In genomic region chr17:81511550-81511799, GRCh38 we compare ENCODE assay signal across 8 cellular contexts. TPM values are rescaled to one million over a fixed set of nuclear protein-coding genes. Genes with fewer than 3 reads are reported as not detected.
A peak's percentile ranks its signal among the peaks of the same experiment; 100 is the strongest.
DNase-seq lines count a peak whose midpoint lies in the region; ATAC-seq and TF ChIP-seq lines count a peak whose summit lies in the region.

No MANE protein-coding gene starts in this region.

- H3K27me3 ChIP-seq in lower lobe of right lung (ENCODE audit: low read depth) = no peaks in the 10 kb centered on the region

- no peaks in the 10 kb centered on the region for H3K9me3 ChIP-seq in lower lobe of right lung

- H3K4me3 Mint-ChIP-seq in activated naive CD4-positive, alpha-beta T cell treated with anti-CD3 and anti-CD28 coated beads, Interleukin-2, amount 10 ng/mL, durations not matched to agents 7 days and 5 days = peak overlapping the region; percentile 97
- H3K4me3 Mint-ChIP-seq in type B pancreatic cell = peak overlapping the region; percentile 100

- DNase-seq in activated naive CD4-positive, alpha-beta T cell treated with anti-CD3 and anti-CD28 coated beads, Interleukin-2, amount 10 ng/mL, durations not matched to agents 7 days and 5 days = no peak
- no peak for DNase-seq in activated naive CD4-positive, alpha-beta T cell (lab: John Stamatoyannopoulos, UW)
- no peak for DNase-seq in astrocyte of the spinal cord (ENCODE audit: low read depth, low spot score)
- no peak for DNase-seq in lower lobe of right lung
- DNase-seq in type B pancreatic cell (ENCODE audit: extremely low spot score, unreplicated experiment) = no peak
- DNase-seq in NAMALWA (ENCODE audit: low spot score) = no peak
- DNase-seq in D341Med (ENCODE audit: low spot score) = no peak

- CTCF ChIA-PET in activated naive CD4-positive, alpha-beta T cell treated with anti-CD3 and anti-CD28 coated beads, Interleukin-2, amount 10 ng/mL, durations not matched to agents 7 days and 5 days (lab: Charles Lee) = no interaction called here

- peaks cover 5% of the 10 kb centered on the region for H3K27me3 Mint-ChIP-seq in activated naive CD4-positive, alpha-beta T cell treated with anti-CD3 and anti-CD28 coated beads, Interleukin-2, amount 10 ng/mL, durations not matched to agents 7 days and 5 days
- peaks cover 33% of the 10 kb centered on the region for H3K27me3 Mint-ChIP-seq in type B pancreatic cell

- no peak for ATAC-seq in lower lobe of right lung
- ATAC-seq in GM21390 (IDR thresholded peaks at IDR 0.05; ENCODE audit: unreplicated experiment) = no peak

- H3K27ac ChIP-seq in lower lobe of right lung = peak overlapping the region; percentile 100

- H3K36me3 Mint-ChIP-seq in activated naive CD4-positive, alpha-beta T cell treated with anti-CD3 and anti-CD28 coated beads, Interleukin-2, amount 10 ng/mL, durations not matched to agents 7 days and 5 days = peaks cover 46% of the 10 kb centered on the region
- H3K36me3 Mint-ChIP-seq in type B pancreatic cell = peaks cover 44% of the 10 kb centered on the region

- in situ Hi-C loops in astrocyte of the spinal cord (cut with HindIII; ENCODE audit: low sequenced_read_pairs) = loop anchor here (10.0 kb wide), 1 partner anchor 107 kb away; no protein-coding TSS in a partner anchor

- H3K36me3 ChIP-seq in lower lobe of right lung = peaks cover 34% of the 10 kb centered on the region

- TF ChIP-seq CTCF in astrocyte of the spinal cord (IDR thresholded peaks at IDR 0.05; ENCODE audit: low read depth, low read length) (no peak), lower lobe of right lung (IDR thresholded peaks at IDR 0.05) (no peak), type B pancreatic cell (conservative IDR thresholded peaks at IDR 0.05) (no peak)

- intact Hi-C loops in lower lobe of right lung (cut with DNase I) = no loop called here

- peaks cover 36% of the 10 kb centered on the region for H3K4me1 Mint-ChIP-seq in activated naive CD4-positive, alpha-beta T cell treated with anti-CD3 and anti-CD28 coated beads, Interleukin-2, amount 10 ng/mL, durations not matched to agents 7 days and 5 days
- peaks cover 22% of the 10 kb centered on the region for H3K4me1 Mint-ChIP-seq in type B pancreatic cell (ENCODE audit: unreplicated experiment)

- no peaks in the 10 kb centered on the region for H3K9me3 Mint-ChIP-seq in activated naive CD4-positive, alpha-beta T cell treated with anti-CD3 and anti-CD28 coated beads, Interleukin-2, amount 10 ng/mL, durations not matched to agents 7 days and 5 days
- no peaks in the 10 kb centered on the region for H3K9me3 Mint-ChIP-seq in type B pancreatic cell

- H3K4me3 ChIP-seq in astrocyte of the spinal cord (ENCODE audit: low read depth, low read length) (peak overlapping the region; percentile 88), lower lobe of right lung (peak overlapping the region; percentile 94)

- peak overlapping the region; percentile 89 for H3K27ac Mint-ChIP-seq in activated naive CD4-positive, alpha-beta T cell treated with anti-CD3 and anti-CD28 coated beads, Interleukin-2, amount 10 ng/mL, durations not matched to agents 7 days and 5 days
- H3K27ac Mint-ChIP-seq in type B pancreatic cell = peak overlapping the region; percentile 100

- H3K4me1 ChIP-seq in lower lobe of right lung = peaks cover 32% of the 10 kb centered on the region

RNA-seq across cellular contexts. Expression of gene ACTG1, which starts 1.1 kb away (rescaled TPM):
- total RNA-seq in lower lobe of right lung (1,821 TPM), type B pancreatic cell (ENCODE audit: low replicate concordance) (3,089 and 3,451 TPM in 2 replicates)

RNA-seq across cellular contexts. Expression of gene FSCN2, which starts 16.7 kb away (rescaled TPM):
- total RNA-seq in lower lobe of right lung = 3.3 TPM
- total RNA-seq in type B pancreatic cell (ENCODE audit: low replicate concordance) = 3.6 and 3.8 TPM in 2 replicates

RNA-seq across cellular contexts. Expression of gene FAAP100, which starts 40.7 kb away (rescaled TPM):
- total RNA-seq in lower lobe of right lung = 26.0 TPM
- 33.5 and 44.7 TPM in 2 replicates for total RNA-seq in type B pancreatic cell (ENCODE audit: low replicate concordance)
